Comparison of ENCODE assay signal across 8 cellular contexts in genomic region chrX:103310592-103311400, GRCh38. TPM values are rescaled to one million over a fixed set of nuclear protein-coding genes. Genes with fewer than 3 reads are reported as not detected.
DNase-seq lines count a peak whose midpoint lies in the region; ATAC-seq, FAIRE-seq and TF ChIP-seq lines count a peak whose summit lies in the region.

Gene BEX2, minus strand, starts transcription at chrX:103310990. Its CDS starts 1,014 bp downstream, at chrX:103309976.

- H3K4me1 Mint-ChIP-seq in T-helper 1 cell treated with Interleukin-12 subunit alpha and Interleukin-12 subunit beta and Interleukin-4 antibody, amounts not matched to agents 30 μg/mL and 1 μg/mL, for 36 hours (ENCODE audit: low read depth): no peaks in the 10 kb centered on the region
- H3K4me1 Mint-ChIP-seq in astrocyte (ENCODE audit: low read depth, unreplicated experiment): no peaks in the 10 kb centered on the region

- no peaks in the 10 kb centered on the region for H4K20me1 ChIP-seq in astrocyte (ENCODE audit: insufficient read depth, low read length)

- no peaks in the 10 kb centered on the region for H3K9me3 Mint-ChIP-seq in T-helper 1 cell treated with Interleukin-12 subunit alpha and Interleukin-12 subunit beta and Interleukin-4 antibody, amounts not matched to agents 30 μg/mL and 1 μg/mL, for 36 hours
- no peaks in the 10 kb centered on the region for H3K9me3 Mint-ChIP-seq in astrocyte (ENCODE audit: unreplicated experiment)

- peak within 1 kb of the TSS; percentile 84 for H3K4me2 ChIP-seq in astrocyte (ENCODE audit: low read length)

- H3K9me3 ChIP-seq in astrocyte (ENCODE audit: insufficient read depth, low read depth, low read length): no peaks in the 10 kb centered on the region

- H3K4me3 ChIP-seq in astrocyte (ENCODE audit: insufficient read depth, low read depth, low read length) (peak within 1 kb of the TSS; percentile 48), iPS-11a (ENCODE audit: low read depth, low read length) (peak within 1 kb of the TSS; percentile 67), skeletal muscle cell (ENCODE audit: low read depth, low read length) (peak within 1 kb of the TSS; percentile 54)

- no peaks in the 10 kb centered on the region for H3K79me2 ChIP-seq in astrocyte (ENCODE audit: insufficient read depth, low read length)

- peaks cover 5% of the 10 kb centered on the region for H3K27me3 ChIP-seq in astrocyte (ENCODE audit: insufficient read depth, low read length)

- peak within 1 kb of the TSS; percentile 71 for H2AFZ ChIP-seq in astrocyte (ENCODE audit: low read depth, low read length)

- no peaks in the 10 kb centered on the region for H3K4me1 ChIP-seq in astrocyte (ENCODE audit: insufficient read depth, low read length)

- no peak for TF ChIP-seq CTCF in astrocyte (IDR thresholded peaks at IDR 0.05; ENCODE audit: insufficient read depth, low read depth, low read length)

- no peak within 1 kb of the TSS for H3K27ac ChIP-seq in astrocyte (ENCODE audit: low read depth, low read length)

- peak within 1 kb of the TSS; percentile 52 for H3K9ac ChIP-seq in astrocyte (ENCODE audit: low read length)

- FAIRE-seq in astrocyte (lab: Jason Lieb, UNC): no peak

- H3K36me3 Mint-ChIP-seq in T-helper 1 cell treated with Interleukin-12 subunit alpha and Interleukin-12 subunit beta and Interleukin-4 antibody, amounts not matched to agents 30 μg/mL and 1 μg/mL, for 36 hours (ENCODE audit: low read depth): no peaks in the 10 kb centered on the region
- no peaks in the 10 kb centered on the region for H3K36me3 Mint-ChIP-seq in astrocyte (ENCODE audit: low read depth, unreplicated experiment)

- no peaks in the 10 kb centered on the region for H3K36me3 ChIP-seq in astrocyte (ENCODE audit: insufficient read depth, low read length)

- H3K27ac Mint-ChIP-seq in T-helper 1 cell treated with Interleukin-12 subunit alpha and Interleukin-12 subunit beta and Interleukin-4 antibody, amounts not matched to agents 30 μg/mL and 1 μg/mL, for 36 hours: no peak within 1 kb of the TSS
- peak within 1 kb of the TSS; percentile 66 for H3K27ac Mint-ChIP-seq in astrocyte (ENCODE audit: unreplicated experiment)

- peak; percentile 86 for DNase-seq in DMS114 treated with DMSO at 0.1 percent for 48 hours (lab: John Stamatoyannopoulos, UW; ENCODE audit: unreplicated experiment)
- DNase-seq in LHCN-M2 (ENCODE audit: low read depth): peak; percentile 21
- DNase-seq in astrocyte (ENCODE audit: low read depth): no peak
- DNase-seq in skeletal muscle cell (ENCODE audit: low read depth): no peak
- DNase-seq in amniotic stem cell (lab: John Stamatoyannopoulos, UW): no peak

- peaks cover 6% of the 10 kb centered on the region for H3K27me3 Mint-ChIP-seq in T-helper 1 cell treated with Interleukin-12 subunit alpha and Interleukin-12 subunit beta and Interleukin-4 antibody, amounts not matched to agents 30 μg/mL and 1 μg/mL, for 36 hours (ENCODE audit: low read depth)
- H3K27me3 Mint-ChIP-seq in astrocyte (ENCODE audit: low read depth, unreplicated experiment): no peaks in the 10 kb centered on the region

- H3K4me3 Mint-ChIP-seq in T-helper 1 cell treated with Interleukin-12 subunit alpha and Interleukin-12 subunit beta and Interleukin-4 antibody, amounts not matched to agents 30 μg/mL and 1 μg/mL, for 36 hours: peak within 1 kb of the TSS; percentile 69
- H3K4me3 Mint-ChIP-seq in astrocyte (ENCODE audit: unreplicated experiment): peak within 1 kb of the TSS; percentile 84

- peak; percentile 97 for ATAC-seq in GM21576 (IDR thresholded peaks at IDR 0.05; ENCODE audit: unreplicated experiment)

RNA-seq across cellular contexts. Expression of gene BEX2, which starts in this region (rescaled TPM):
- 0.57 and 0.58 TPM in 2 replicates for total RNA-seq in LHCN-M2 (2014; rRNA removed)
- polyA plus RNA-seq in LHCN-M2 (2012): 0.81 TPM
- 10.0 and 12.6 TPM in 2 replicates for total RNA-seq in astrocyte

Comparison
In these comparisons a context has a peak if more than half of its experiments do, and no peak if none do; other contexts are left out.
1. Peak in DNase-seq in LHCN-M2; RNA of the gene not detected or under 1 TPM.